In genomic region chr5:158943057-158943456, GRCh38 we compare ENCODE assay signal across 9 cellular contexts.
A peak's percentile ranks its signal among the peaks of the same experiment; 100 is the strongest.
DNase-seq lines count a peak whose midpoint lies in the region; ATAC-seq, FAIRE-seq and TF ChIP-seq lines count a peak whose summit lies in the region.
"Had no signal": no experiment of that assay in that cellular context is flagged by ENCODE, and none has a peak within 500 bp of the region (broad histone marks: within the 10 kb centered on the region; RNA-seq: fewer than 3 reads in every experiment).

No MANE protein-coding gene starts in this region.

- POLR2A ChIA-PET in K562 (lab: Yijun Ruan, JAX) = no interaction called here

- no peak overlapping the region for H3K4me2 ChIP-seq in K562 (ENCODE audit: insufficient read depth, low read length)

- CTCF ChIA-PET in K562 (lab: Yijun Ruan, JAX; ENCODE audit: low intra/inter-chr PET ratio) = no interaction called here

- no peak overlapping the region for H3K9ac ChIP-seq in K562 (ENCODE audit: insufficient read depth in 1 of 2, low read depth in 2 of 2, low read length in 2 of 2)
- no peak overlapping the region for H3K9ac ChIP-seq in kidney (ENCODE audit: low read length in 2 of 2)

- H3K27ac ChIP-seq in K562 (ENCODE audit: extremely low read depth, low read depth, low read length) (no peak overlapping the region), mesodermal cell (ENCODE audit: low read depth, low read length, severe bottlenecking) (peak overlapping the region; percentile 8), suprapubic skin (no peak overlapping the region), kidney (ENCODE audit: low read depth in 2 of 2, low read length in 2 of 2) (no peak overlapping the region)

- peak; percentile 65 for DNase-seq in DMS53 (lab: John Stamatoyannopoulos, UW)
- no peak for DNase-seq in K562 (ENCODE audit: extremely low read depth in 1 of 4, low spot score in 3 of 4)
- DNase-seq in suprapubic skin (ENCODE audit: low spot score in 2 of 2) = no peak
- no peak for DNase-seq in kidney
- DNase-seq: activated T-cell treated with anti-CD3 and anti-CD28 coated beads, Interleukin-2, amount 50 U/mL, for 72 hours had no signal

- H4K20me1 ChIP-seq in K562 (replicated peaks; ENCODE audit: control insufficient read depth, insufficient read depth, low read length) = no peaks in the 10 kb centered on the region

- in situ Hi-C loops in K562 (cut with MboI) = no loop called here

- H3K27me3 ChIP-seq in K562 (ENCODE audit: control insufficient read depth in 2 of 2, insufficient read depth in 2 of 2, low read length in 2 of 2) (no peaks in the 10 kb centered on the region), suprapubic skin (no peaks in the 10 kb centered on the region)

- no peak for TF ChIP-seq CTCF in K562 (IDR thresholded peaks at IDR 0.05 in 2 of 3, conservative IDR thresholded peaks at IDR 0.05 in 1 of 3; ENCODE audit: insufficient read depth in 2 of 3, low read depth in 1 of 3, low read length in 3 of 3)
- no peak for TF ChIP-seq CTCF in suprapubic skin (IDR thresholded peaks at IDR 0.05)
- no peak for TF ChIP-seq CTCF in kidney (IDR thresholded peaks at IDR 0.05; ENCODE audit: borderline replicate concordance, extremely low read depth, insufficient read depth)

- no peak for TF ChIP-seq RAD21 in K562 (CRISPR knock-in tag; conservative IDR thresholded peaks at IDR 0.05 in 1 of 2, IDR thresholded peaks at IDR 0.05 in 1 of 2)

- TF ChIP-seq EP300 in K562 (IDR thresholded peaks at IDR 0.05; ENCODE audit: low read length) = no peak
- no peak for TF ChIP-seq EP300 in suprapubic skin (IDR thresholded peaks at IDR 0.05)

- intact Hi-C loops in K562 (cut with micrococcal nuclease) = no loop called here
- intact Hi-C loops in kidney (cut with DNase I) = no loop called here

- no peaks in the 10 kb centered on the region for H3K79me2 ChIP-seq in K562 (ENCODE audit: control insufficient read depth, insufficient read depth, low read length)

- no peaks in the 10 kb centered on the region; a peak in 1 of 5 replicates for H3K4me1 ChIP-seq in K562 (replicated peaks in 1 of 2; ENCODE audit: control insufficient read depth in 2 of 2, insufficient read depth in 2 of 2, low read length in 2 of 2)
- H3K4me1 ChIP-seq in mesodermal cell (ENCODE audit: control insufficient read depth, insufficient read depth, low read length, poor library complexity, severe bottlenecking) = peaks cover 16% of the 10 kb centered on the region
- H3K4me1 ChIP-seq in suprapubic skin = peaks cover 9% of the 10 kb centered on the region
- no peaks in the 10 kb centered on the region for H3K4me1 ChIP-seq in kidney (ENCODE audit: control insufficient read depth in 1 of 2, insufficient read depth in 1 of 2, low read depth in 1 of 2, low read length in 2 of 2)

- ATAC-seq in HG03460 (IDR thresholded peaks at IDR 0.05; ENCODE audit: unreplicated experiment) = peak; percentile 47
- no peak for ATAC-seq in K562
- ATAC-seq in GM18519 (IDR thresholded peaks at IDR 0.05; ENCODE audit: low FRiP score, unreplicated experiment) = no peak
- ATAC-seq in GM21528 (IDR thresholded peaks at IDR 0.05; ENCODE audit: low FRiP score, unreplicated experiment) = no peak

- no peaks in the 10 kb centered on the region for H3K9me1 ChIP-seq in K562 (ENCODE audit: control insufficient read depth, insufficient read depth, low read length)

- H3K4me3 ChIP-seq in K562 (no peak overlapping the region), mesodermal cell (ENCODE audit: extremely low read depth, insufficient read depth, low read length, poor library complexity, severe bottlenecking) (no peak overlapping the region), suprapubic skin (no peak overlapping the region), kidney (ENCODE audit: low read length in 2 of 2) (no peak overlapping the region)

- FAIRE-seq in K562 (lab: Jason Lieb, UNC) = no peak
- FAIRE-seq in kidney (lab: Jason Lieb, UNC) = no peak

- no peak for TF ChIP-seq POLR2A in K562 (conservative IDR thresholded peaks at IDR 0.05)
- no peak for TF ChIP-seq POLR2A in suprapubic skin (IDR thresholded peaks at IDR 0.05)

- H3K36me3 ChIP-seq in K562 (ENCODE audit: control insufficient read depth, insufficient read depth, low read length) (no peaks in the 10 kb centered on the region), mesodermal cell (ENCODE audit: control insufficient read depth, insufficient read depth, low read length) (no peaks in the 10 kb centered on the region), suprapubic skin (no peaks in the 10 kb centered on the region), kidney (ENCODE audit: control insufficient read depth in 1 of 2, insufficient read depth in 2 of 2, low read length in 2 of 2) (no peaks in the 10 kb centered on the region)

- no peak overlapping the region for H2AFZ ChIP-seq in K562 (ENCODE audit: low read depth, low read length)

- H3K9me3 ChIP-seq in K562 (replicated peaks; ENCODE audit: control insufficient read depth, insufficient read depth, low read depth, low read length) (no peaks in the 10 kb centered on the region), mesodermal cell (ENCODE audit: control insufficient read depth, low read length) (no peaks in the 10 kb centered on the region), suprapubic skin (no peaks in the 10 kb centered on the region), kidney (ENCODE audit: control insufficient read depth in 1 of 2, low read length in 2 of 2) (no peaks in the 10 kb centered on the region)

- 0% methylated on average over 2 of the region's 2 CpGs for WGBS in K562 (ENCODE audit: insufficient coverage, low coverage, missing lambda C conversion rate)
- 57 to 83% methylated on average over 1 of the region's 2 CpGs for WGBS in mesodermal cell (ENCODE audit: insufficient coverage in 2 of 2), 2 experiments
- 55% methylated on average over 2 of the region's 2 CpGs for WGBS in suprapubic skin

- no TSS peak for BruUV-seq in K562 (replicated peaks; lab: Mats Ljungman, UMichigan)

TF ChIP-seq in K562, 482 proteins besides CTCF, POLR2A, EP300 and RAD21:
- peak; percentile 81 for TF ChIP-seq FOSL1 (tag; conservative IDR thresholded peaks at IDR 0.05)
- no peak for TF ChIP-seq TAL1 (IDR thresholded peaks at IDR 0.05)
TF ChIP-seq in K562: peak in this region for 1.
